In genomic region chr15:81869161-81869928, GRCh38 we compare ENCODE assay signal across 15 cellular contexts.
A peak's percentile ranks its signal among the peaks of the same experiment; 100 is the strongest.
DNase-seq lines count a peak whose midpoint lies in the region; ATAC-seq and TF ChIP-seq lines count a peak whose summit lies in the region.
"Had no signal": no experiment of that assay in that cellular context is flagged by ENCODE, and none has a peak within 500 bp of the region (broad histone marks: within the 10 kb centered on the region; RNA-seq: fewer than 3 reads in every experiment).

No MANE protein-coding gene starts in this region.

- H3K27me3 ChIP-seq in GM23338 (ENCODE audit: insufficient read depth) (no peaks in the 10 kb centered on the region), esophagus muscularis mucosa (no peaks in the 10 kb centered on the region), adrenal gland (peaks cover 6% of the 10 kb centered on the region), right atrium auricular region (no peaks in the 10 kb centered on the region)
- H3K27me3 ChIP-seq: SJSA1 had no signal

- H3K4me1 ChIP-seq in GM23338 (ENCODE audit: insufficient read depth) (peaks cover 6% of the 10 kb centered on the region; the same call in 1 of the 2 replicates), esophagus muscularis mucosa (no peaks in the 10 kb centered on the region), adrenal gland (replicated peaks in 1 of 2) (no peaks in the 10 kb centered on the region), right atrium auricular region (no peaks in the 10 kb centered on the region)
- H3K4me1 ChIP-seq: SJSA1 had no signal

- H4K20me1 ChIP-seq in GM23338 (replicated peaks; ENCODE audit: insufficient read depth), result 0 out of 2 replicates have a peak, but pooled peaks cover 3% of the 10 kb centered on the region

- no peaks in the 10 kb centered on the region for H3K36me3 ChIP-seq in GM23338 (ENCODE audit: insufficient read depth)
- H3K36me3 ChIP-seq in esophagus muscularis mucosa, result no peaks in the 10 kb centered on the region
- H3K36me3 ChIP-seq in adrenal gland (replicated peaks in 1 of 2), result no peaks in the 10 kb centered on the region
- H3K36me3 ChIP-seq in right atrium auricular region, result no peaks in the 10 kb centered on the region
- H3K36me3 ChIP-seq: SJSA1 had no signal

- peaks cover 18% of the 10 kb centered on the region; the same call in 1 of the 2 replicates for H3K79me2 ChIP-seq in GM23338 (replicated peaks; ENCODE audit: insufficient read depth)

- H3K9me2 ChIP-seq in GM23338 (ENCODE audit: insufficient read depth), result no peaks in the 10 kb centered on the region

- intact Hi-C loops in esophagus muscularis mucosa (cut with DNase I), result no loop called here
- intact Hi-C loops in adrenal gland (cut with DNase I), result no loop called here

- peak overlapping the region; percentile 69; the same call in 1 of the 3 replicates for H3K4me3 Mint-ChIP-seq in GM23338
- peak overlapping the region; percentile 87 for H3K4me3 Mint-ChIP-seq in WTC11
- H3K4me3 Mint-ChIP-seq in neural crest cell, result peak overlapping the region; percentile 92
- no peak overlapping the region for H3K4me3 Mint-ChIP-seq in activated naive CD8-positive, alpha-beta T cell treated with anti-CD3 and anti-CD28 coated beads, Interleukin-2, amount 50 U/mL, for 24 hours

- H3K9me3 ChIP-seq in esophagus muscularis mucosa, result no peaks in the 10 kb centered on the region
- no peaks in the 10 kb centered on the region for H3K9me3 ChIP-seq in adrenal gland (replicated peaks in 1 of 3)
- H3K9me3 ChIP-seq in right atrium auricular region, result no peaks in the 10 kb centered on the region
- H3K9me3 ChIP-seq: SJSA1 had no signal

- no peak overlapping the region for H2AFZ ChIP-seq in GM23338
- H2AFZ ChIP-seq: PC-9 had no signal

- H3K4me2 ChIP-seq in GM23338, result peak overlapping the region; percentile 91
- H3K4me2 ChIP-seq: PC-9 had no signal

- H3K4me1 Mint-ChIP-seq in GM23338 (peaks cover 7% of the 10 kb centered on the region; the same call in 2 of the 3 replicates), WTC11 (peaks cover 16% of the 10 kb centered on the region), neural crest cell (peaks cover 16% of the 10 kb centered on the region)
- peaks cover 1% of the 10 kb centered on the region for H3K4me1 Mint-ChIP-seq in activated naive CD8-positive, alpha-beta T cell treated with anti-CD3 and anti-CD28 coated beads, Interleukin-2, amount 50 U/mL, for 24 hours

- CTCF ChIA-PET in WTC11 (lab: Charles Lee), result no interaction called here

- TF ChIP-seq POLR2A in esophagus muscularis mucosa (IDR thresholded peaks at IDR 0.05; ENCODE audit: low read depth) (no peak), adrenal gland (IDR thresholded peaks at IDR 0.05) (no peak)

- H3K4me3 ChIP-seq in GM23338 (peak overlapping the region; percentile 74), esophagus muscularis mucosa (no peak overlapping the region), adrenal gland (no peak overlapping the region), right atrium auricular region (no peak overlapping the region)
- H3K4me3 ChIP-seq: PC-9, SJSA1 had no signal

- peaks cover 12% of the 10 kb centered on the region; the same call in 2 of the 3 replicates for H3K36me3 Mint-ChIP-seq in GM23338 (ENCODE audit: low read depth)
- peaks cover 8% of the 10 kb centered on the region for H3K36me3 Mint-ChIP-seq in WTC11
- peaks cover 29% of the 10 kb centered on the region for H3K36me3 Mint-ChIP-seq in neural crest cell (ENCODE audit: low read depth)
- no peaks in the 10 kb centered on the region for H3K36me3 Mint-ChIP-seq in activated naive CD8-positive, alpha-beta T cell treated with anti-CD3 and anti-CD28 coated beads, Interleukin-2, amount 50 U/mL, for 24 hours (ENCODE audit: low read depth)

- H3K9me3 Mint-ChIP-seq in GM23338 (peaks cover 7% of the 10 kb centered on the region; the same call in 2 of the 3 replicates), WTC11 (peaks cover 8% of the 10 kb centered on the region; the same call in 1 of the 2 replicates), neural crest cell (peaks cover 15% of the 10 kb centered on the region)
- no peaks in the 10 kb centered on the region for H3K9me3 Mint-ChIP-seq in activated naive CD8-positive, alpha-beta T cell treated with anti-CD3 and anti-CD28 coated beads, Interleukin-2, amount 50 U/mL, for 24 hours

- no peak for TF ChIP-seq EP300 in esophagus muscularis mucosa (IDR thresholded peaks at IDR 0.05)

- H3F3A ChIP-seq in GM23338 (replicated peaks; ENCODE audit: low read depth), result no peaks in the 10 kb centered on the region

- ATAC-seq in GM23338 (no peak), WTC11 (no peak)
- ATAC-seq in activated naive CD8-positive, alpha-beta T cell treated with anti-CD3 and anti-CD28 coated beads, Interleukin-2, amount 50 U/mL, for 24 hours, result no peak

- POLR2A ChIA-PET in WTC11 (lab: Charles Lee), result no interaction called here

- no peaks in the 10 kb centered on the region for H3K27me3 Mint-ChIP-seq in GM23338 (ENCODE audit: insufficient read depth, low read depth, poor library complexity)
- H3K27me3 Mint-ChIP-seq in WTC11 (ENCODE audit: low read depth), result 0 out of 2 replicates have a peak, but pooled peaks cover 4% of the 10 kb centered on the region
- H3K27me3 Mint-ChIP-seq in neural crest cell (ENCODE audit: low read depth), result no peaks in the 10 kb centered on the region
- H3K27me3 Mint-ChIP-seq in activated naive CD8-positive, alpha-beta T cell treated with anti-CD3 and anti-CD28 coated beads, Interleukin-2, amount 50 U/mL, for 24 hours, result peaks cover 4% of the 10 kb centered on the region

- DNase-seq in GM23338 (ENCODE audit: low spot score), result no peak
- no peak for DNase-seq in WTC11 (ENCODE audit: low spot score)
- peak; percentile 60 for DNase-seq in esophagus muscularis mucosa (ENCODE audit: extremely low spot score)
- no peak for DNase-seq in neural crest cell (ENCODE audit: low read depth, low spot score)
- DNase-seq in adrenal gland, result no peak
- DNase-seq in right atrium auricular region (ENCODE audit: low spot score), result no peak
- DNase-seq in RKO (ENCODE audit: low spot score), result no peak
- no peak for DNase-seq in activated naive CD8-positive, alpha-beta T cell treated with anti-CD3 and anti-CD28 coated beads, Interleukin-2, amount 50 U/mL, for 24 hours
- DNase-seq: DMS 273 treated with DMSO at 0.1 percent for 48 hours, H7, NCI-H187, NCI-H526 treated with DMSO at 0.1 percent for 48 hours, PC-9 had no signal

- no peak overlapping the region for H3K27ac ChIP-seq in GM23338 (ENCODE audit: low read depth)
- H3K27ac ChIP-seq in esophagus muscularis mucosa (replicated peaks in 1 of 4), result no peak overlapping the region
- H3K27ac ChIP-seq in adrenal gland, result no peak overlapping the region
- no peak overlapping the region for H3K27ac ChIP-seq in right atrium auricular region
- H3K27ac ChIP-seq: C4-2B, PC-9, SJSA1 had no signal

- H3K27ac Mint-ChIP-seq in GM23338 (no peak overlapping the region), WTC11 (no peak overlapping the region), neural crest cell (ENCODE audit: unreplicated experiment) (peak overlapping the region; percentile 92)
- H3K27ac Mint-ChIP-seq in activated naive CD8-positive, alpha-beta T cell treated with anti-CD3 and anti-CD28 coated beads, Interleukin-2, amount 50 U/mL, for 24 hours, result no peak overlapping the region

- 93% methylated on average over 10 of the region's 10 CpGs for WGBS in esophagus muscularis mucosa
- 73 to 79% (median 75%) methylated on average over 10 of the region's 10 CpGs for WGBS in adrenal gland, 4 donors

- no peak for TF ChIP-seq CTCF in GM23338 (conservative IDR thresholded peaks at IDR 0.05; ENCODE audit: low read depth in 2 of 2)
- TF ChIP-seq CTCF in WTC11 (IDR thresholded peaks at IDR 0.05), result no peak
- TF ChIP-seq CTCF in esophagus muscularis mucosa (IDR thresholded peaks at IDR 0.05), result no peak
- TF ChIP-seq CTCF in neural crest cell (conservative IDR thresholded peaks at IDR 0.05), result no peak
- no peak for TF ChIP-seq CTCF in adrenal gland (IDR thresholded peaks at IDR 0.05)
- TF ChIP-seq CTCF in right atrium auricular region (IDR thresholded peaks at IDR 0.05), result no peak

TF ChIP-seq in WTC11, 78 proteins besides CTCF, POLR2A, EP300 and RAD21 (continues in another document):
- TF ChIP-seq E2F5 (CRISPR knock-in tag; IDR thresholded peaks at IDR 0.05), result no peak
- TF ChIP-seq GABPB1 (CRISPR knock-in tag; IDR thresholded peaks at IDR 0.05), result no peak
- no peak for TF ChIP-seq ZSCAN18 (CRISPR knock-in tag; IDR thresholded peaks at IDR 0.05)
- TF ChIP-seq ERG (CRISPR knock-in tag; IDR thresholded peaks at IDR 0.05), result no peak
- TF ChIP-seq ETV6 (CRISPR knock-in tag; IDR thresholded peaks at IDR 0.05), result no peak
